16 cellular contexts compared by ENCODE assay signal in the genomic region with DNA sequence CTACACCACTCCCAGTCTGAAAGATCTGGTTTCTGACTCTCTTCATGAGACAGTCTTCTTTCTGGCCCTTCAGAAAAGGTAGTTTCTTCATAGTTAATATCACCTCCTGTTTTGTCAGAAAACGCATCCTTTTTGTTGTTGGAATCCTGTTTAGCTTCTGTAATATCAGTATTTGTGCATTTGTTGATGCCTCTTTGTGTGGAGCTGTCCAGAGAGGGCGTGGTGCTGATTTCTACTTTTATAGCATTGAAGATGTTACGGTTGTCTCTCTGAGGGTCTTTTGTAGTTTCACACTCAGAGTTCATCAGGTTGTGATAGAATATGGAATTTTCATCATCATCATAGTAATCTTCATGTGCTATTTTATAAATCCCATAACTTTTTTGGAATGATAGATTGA. TPM values are rescaled to one million over a fixed set of nuclear protein-coding genes. Genes with fewer than 3 reads are reported as not detected.
DNase-seq lines count a peak whose midpoint lies in the region; ATAC-seq, FAIRE-seq and TF ChIP-seq lines count a peak whose summit lies in the region.
"Had no signal": no experiment of that assay in that cellular context is flagged by ENCODE, and none has a peak within 500 bp of the region (broad histone marks: within the 10 kb centered on the region; RNA-seq: fewer than 3 reads in every experiment).

No MANE protein-coding gene starts in this region.

- no peak overlapping the region for H3K4me3 ChIP-seq in GM12878
- no peak overlapping the region for H3K4me3 ChIP-seq in liver (ENCODE audit: low read depth in 1 of 3, low read length in 3 of 3)
- no peak overlapping the region for H3K4me3 ChIP-seq in ascending aorta
- H3K4me3 ChIP-seq: colonic mucosa, gastroesophageal sphincter, smooth muscle cell, thoracic aorta had no signal

- no peaks in the 10 kb centered on the region for H3K79me2 ChIP-seq in GM12878 (ENCODE audit: control insufficient read depth, insufficient read depth, low read length)

- H3K27ac ChIP-seq in GM12878 (ENCODE audit: control insufficient read depth, insufficient read depth) = no peak overlapping the region
- H3K27ac ChIP-seq in liver (ENCODE audit: low read depth in 1 of 2, low read length in 2 of 2) = no peak overlapping the region
- no peak overlapping the region for H3K27ac ChIP-seq in ascending aorta
- H3K27ac ChIP-seq: colonic mucosa, gastroesophageal sphincter, thoracic aorta had no signal

- TF ChIP-seq RAD21 in GM12878 (IDR thresholded peaks at IDR 0.05; ENCODE audit: insufficient read depth, low read depth, low read length) (no peak), liver (IDR thresholded peaks at IDR 0.05) (no peak)

- in situ Hi-C loops in GM12878 (cut with MboI) = no loop called here

- SMC1A ChIA-PET in GM12878 (lab: Charles Lee; ENCODE audit: uncharacterized antibody, unreplicated experiment) = no interaction called here

- CTCF ChIA-PET in GM12878 (lab: Yijun Ruan, JAX) = interaction anchor here (0.8 kb wide), 1 partner anchor 9 kb away, joined by 3 read pairs; a partner anchor contains a TSS

- H3K9me3 ChIP-seq in GM12878 (replicated peaks; ENCODE audit: control insufficient read depth, insufficient read depth, low read length) (no peaks in the 10 kb centered on the region), liver (ENCODE audit: control insufficient read depth in 4 of 4, low read length in 3 of 4) (no peaks in the 10 kb centered on the region), ascending aorta (no peaks in the 10 kb centered on the region)
- H3K9me3 ChIP-seq: colonic mucosa, gastroesophageal sphincter, thoracic aorta had no signal

- no peak for TF ChIP-seq POLR2A in GM12878 (IDR thresholded peaks at IDR 0.05; ENCODE audit: low read depth, low read length)

- no peak for FAIRE-seq in GM12878 (lab: Jason Lieb, UNC)

- H3K27me3 ChIP-seq in GM12878 (replicated peaks in 1 of 2; ENCODE audit: control insufficient read depth in 2 of 2, insufficient read depth in 2 of 2, low read length in 1 of 2) (no peaks in the 10 kb centered on the region), liver (ENCODE audit: control insufficient read depth in 4 of 4, insufficient read depth in 4 of 4, low read length in 3 of 4) (no peaks in the 10 kb centered on the region), ascending aorta (no peaks in the 10 kb centered on the region)
- H3K27me3 ChIP-seq: colonic mucosa, gastroesophageal sphincter had no signal

- ATAC-seq in GM12878 = no peak
- ATAC-seq: activated naive CD4-positive, alpha-beta T cell treated with anti-CD3 and anti-CD28 coated beads, Interleukin-2, amount 50 U/mL, for 72 hours; CD8-positive, alpha-beta T cell; gastroesophageal sphincter; left lobe of liver had no signal

- H3K36me3 ChIP-seq in GM12878 (ENCODE audit: control insufficient read depth in 2 of 2, insufficient read depth in 2 of 2, low read length in 1 of 2) (no peaks in the 10 kb centered on the region), liver (ENCODE audit: control insufficient read depth in 4 of 4, insufficient read depth in 3 of 4, low read depth in 1 of 4, low read length in 3 of 4) (no peaks in the 10 kb centered on the region), ascending aorta (no peaks in the 10 kb centered on the region)
- H3K36me3 ChIP-seq: colonic mucosa, gastroesophageal sphincter, thoracic aorta had no signal

- TF ChIP-seq EP300 in GM12878 (IDR thresholded peaks at IDR 0.05; ENCODE audit: borderline replicate concordance in 1 of 2, control insufficient read depth in 1 of 2, low read depth in 2 of 2, low read length in 2 of 2) = no peak

- no peak overlapping the region for H3K4me2 ChIP-seq in GM12878 (ENCODE audit: control insufficient read depth, insufficient read depth)
- H3K4me2 ChIP-seq: smooth muscle cell had no signal

- intact Hi-C loops in GM12878 (cut with micrococcal nuclease; ENCODE audit: unreplicated experiment) (no loop called here), ascending aorta (cut with DNase I) (no loop called here)

- POLR2A ChIA-PET in GM12878 (lab: Charles Lee) = no interaction called here

- H4K20me1 ChIP-seq in GM12878 (ENCODE audit: control insufficient read depth, insufficient read depth) = no peaks in the 10 kb centered on the region

- H3K4me1 ChIP-seq in GM12878 (ENCODE audit: control insufficient read depth, insufficient read depth, low read length) = no peaks in the 10 kb centered on the region
- no peaks in the 10 kb centered on the region for H3K4me1 ChIP-seq in liver (ENCODE audit: control insufficient read depth in 4 of 4, insufficient read depth in 4 of 4, low read length in 3 of 4)
- H3K4me1 ChIP-seq in ascending aorta = no peaks in the 10 kb centered on the region
- H3K4me1 ChIP-seq: colonic mucosa, gastroesophageal sphincter had no signal

- RAD21 ChIA-PET in GM12878 (lab: Charles Lee; ENCODE audit: unreplicated experiment) = no interaction called here

- no TSS peak for BruUV-seq in GM12878 (replicated peaks; lab: Mats Ljungman, UMichigan)

- TF ChIP-seq CTCF in GM12878 (IDR thresholded peaks at IDR 0.05 in 2 of 3, conservative IDR thresholded peaks at IDR 0.05 in 1 of 3; ENCODE audit: control insufficient read depth in 2 of 3, extremely low read depth in 1 of 3, insufficient read depth in 1 of 3, low read depth in 3 of 3, low read length in 3 of 3) = no peak
- TF ChIP-seq CTCF in liver (IDR thresholded peaks at IDR 0.05; ENCODE audit: low read depth, low read length, missing input control) = no peak
- no peak for TF ChIP-seq CTCF in ascending aorta (IDR thresholded peaks at IDR 0.05)

- H3K9ac ChIP-seq in GM12878 (ENCODE audit: control insufficient read depth, insufficient read depth, low read length) (no peak overlapping the region), liver (ENCODE audit: low read depth in 1 of 2, low read length in 2 of 2) (no peak overlapping the region)

- 0% methylated on average over 3 of the region's 3 CpGs for WGBS in GM12878 (ENCODE audit: insufficient coverage, insufficient replicate concordance, low lambda C conversion rate, missing lambda C conversion rate)
- WGBS in liver = 17% methylated on average over 3 of the region's 3 CpGs

- no peak overlapping the region for H2AFZ ChIP-seq in GM12878 (ENCODE audit: control insufficient read depth, low read depth, low read length)

- DNase-seq in EL (peak; percentile 9), LHCN-M2 (ENCODE audit: low read depth) (peak; percentile 15), GM12878 (ENCODE audit: low read depth, low spot score) (no peak), GF-D8 (lab: John Stamatoyannopoulos, UW) (no peak), ascending aorta (ENCODE audit: low spot score in 2 of 2) (no peak), NCI-H1436 (lab: John Stamatoyannopoulos, UW) (no peak), dedifferentiated amniotic fluid mesenchymal stem cell (ENCODE audit: extremely low spot score) (no peak)
- DNase-seq: CD8-positive, alpha-beta T cell; colonic mucosa; NCI-H146 had no signal

TF ChIP-seq in liver, 16 proteins besides CTCF, POLR2A, EP300 and RAD21:
- TF ChIP-seq, protein P1, sequence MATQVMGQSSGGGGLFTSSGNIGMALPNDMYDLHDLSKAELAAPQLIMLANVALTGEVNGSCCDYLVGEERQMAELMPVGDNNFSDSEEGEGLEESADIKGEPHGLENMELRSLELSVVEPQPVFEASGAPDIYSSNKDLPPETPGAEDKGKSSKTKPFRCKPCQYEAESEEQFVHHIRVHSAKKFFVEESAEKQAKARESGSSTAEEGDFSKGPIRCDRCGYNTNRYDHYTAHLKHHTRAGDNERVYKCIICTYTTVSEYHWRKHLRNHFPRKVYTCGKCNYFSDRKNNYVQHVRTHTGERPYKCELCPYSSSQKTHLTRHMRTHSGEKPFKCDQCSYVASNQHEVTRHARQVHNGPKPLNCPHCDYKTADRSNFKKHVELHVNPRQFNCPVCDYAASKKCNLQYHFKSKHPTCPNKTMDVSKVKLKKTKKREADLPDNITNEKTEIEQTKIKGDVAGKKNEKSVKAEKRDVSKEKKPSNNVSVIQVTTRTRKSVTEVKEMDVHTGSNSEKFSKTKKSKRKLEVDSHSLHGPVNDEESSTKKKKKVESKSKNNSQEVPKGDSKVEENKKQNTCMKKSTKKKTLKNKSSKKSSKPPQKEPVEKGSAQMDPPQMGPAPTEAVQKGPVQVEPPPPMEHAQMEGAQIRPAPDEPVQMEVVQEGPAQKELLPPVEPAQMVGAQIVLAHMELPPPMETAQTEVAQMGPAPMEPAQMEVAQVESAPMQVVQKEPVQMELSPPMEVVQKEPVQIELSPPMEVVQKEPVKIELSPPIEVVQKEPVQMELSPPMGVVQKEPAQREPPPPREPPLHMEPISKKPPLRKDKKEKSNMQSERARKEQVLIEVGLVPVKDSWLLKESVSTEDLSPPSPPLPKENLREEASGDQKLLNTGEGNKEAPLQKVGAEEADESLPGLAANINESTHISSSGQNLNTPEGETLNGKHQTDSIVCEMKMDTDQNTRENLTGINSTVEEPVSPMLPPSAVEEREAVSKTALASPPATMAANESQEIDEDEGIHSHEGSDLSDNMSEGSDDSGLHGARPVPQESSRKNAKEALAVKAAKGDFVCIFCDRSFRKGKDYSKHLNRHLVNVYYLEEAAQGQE (IDR thresholded peaks at IDR 0.05) = peak; percentile 99
- no peak for TF ChIP-seq HNF4A (conservative IDR thresholded peaks at IDR 0.05)

RNA-seq across cellular contexts. Expression of a gene that starts 8.9 kb away (rescaled TPM):
- not detected in 2 replicates for total RNA-seq in LHCN-M2 (2014; rRNA removed)
- polyA plus RNA-seq in LHCN-M2 (2012) = not detected
- not detected in 2 replicates for total RNA-seq in GM12878 (2013; cell fraction: nucleolus; rRNA removed)
- not detected in 2 replicates for total RNA-seq in GM12878 (2014; rRNA removed)
- total RNA-seq in GM12878 (2014; rRNA removed; fragmentation: Illumina TruSeq; extraction: Trizol) = not detected in 2 replicates
- total RNA-seq in GM12878 (2021) = not detected in 2 replicates
- not detected for polyA plus RNA-seq in GM12878 (2011; ENCODE audit: low read depth)
- polyA plus RNA-seq in GM12878 (2011; rRNA removed) = not detected in 2 replicates
- polyA plus RNA-seq in GM12878 (2011; cell fraction: cytosol; rRNA removed) = not detected in 2 replicates
- not detected in 2 replicates for polyA plus RNA-seq in GM12878 (2011; cell fraction: nucleus; rRNA removed)
- polyA plus RNA-seq in GM12878 (2012) = not detected in 2 replicates
- not detected in 2 replicates for polyA plus RNA-seq in GM12878 (2014; fragmentation: Illumina TruSeq; extraction: Trizol)
- polyA plus RNA-seq in GM12878 (2014; fragmentation: Nextera tagmentation; extraction: Ambion mirVana) = not detected
- polyA plus RNA-seq in GM12878 (2014; rRNA removed) = not detected in 2 replicates
- not detected for polyA plus RNA-seq in GM12878 (2016; fragmentation: Nextera tagmentation; extraction: Ambion mirVana)
- not detected in 2 replicates for polyA minus RNA-seq in GM12878 (2011; rRNA and poly(A)+ RNA removed)
- polyA minus RNA-seq in GM12878 (2011; cell fraction: cytosol; rRNA and poly(A)+ RNA removed) = not detected in 2 replicates
- not detected in 2 replicates for polyA minus RNA-seq in GM12878 (2011; cell fraction: nucleus; rRNA and poly(A)+ RNA removed)
- not detected for total RNA-seq in liver
- not detected for polyA plus RNA-seq in liver
- total RNA-seq in ascending aorta = not detected
- total RNA-seq: activated naive CD4-positive, alpha-beta T cell treated with anti-CD3 and anti-CD28 coated beads, Interleukin-2, amount 50 U/mL, for 72 hours; CD8-positive, alpha-beta T cell; colonic mucosa; gastroesophageal sphincter; left lobe of liver; smooth muscle cell; thoracic aorta had no signal
- polyA plus RNA-seq: smooth muscle cell had no signal

Comparison
In these comparisons a context has a peak if more than half of its experiments do, and no peak if none do; other contexts are left out.
1. DNase-seq: peak in EL (single experiment) and LHCN-M2 (single experiment); none in GM12878 (single experiment), GF-D8 (single experiment), ascending aorta (0 of 2), NCI-H1436 (single experiment) and dedifferentiated amniotic fluid mesenchymal stem cell (single experiment).